ENCODE assay signal across 1 cellular context in the genomic region with DNA sequence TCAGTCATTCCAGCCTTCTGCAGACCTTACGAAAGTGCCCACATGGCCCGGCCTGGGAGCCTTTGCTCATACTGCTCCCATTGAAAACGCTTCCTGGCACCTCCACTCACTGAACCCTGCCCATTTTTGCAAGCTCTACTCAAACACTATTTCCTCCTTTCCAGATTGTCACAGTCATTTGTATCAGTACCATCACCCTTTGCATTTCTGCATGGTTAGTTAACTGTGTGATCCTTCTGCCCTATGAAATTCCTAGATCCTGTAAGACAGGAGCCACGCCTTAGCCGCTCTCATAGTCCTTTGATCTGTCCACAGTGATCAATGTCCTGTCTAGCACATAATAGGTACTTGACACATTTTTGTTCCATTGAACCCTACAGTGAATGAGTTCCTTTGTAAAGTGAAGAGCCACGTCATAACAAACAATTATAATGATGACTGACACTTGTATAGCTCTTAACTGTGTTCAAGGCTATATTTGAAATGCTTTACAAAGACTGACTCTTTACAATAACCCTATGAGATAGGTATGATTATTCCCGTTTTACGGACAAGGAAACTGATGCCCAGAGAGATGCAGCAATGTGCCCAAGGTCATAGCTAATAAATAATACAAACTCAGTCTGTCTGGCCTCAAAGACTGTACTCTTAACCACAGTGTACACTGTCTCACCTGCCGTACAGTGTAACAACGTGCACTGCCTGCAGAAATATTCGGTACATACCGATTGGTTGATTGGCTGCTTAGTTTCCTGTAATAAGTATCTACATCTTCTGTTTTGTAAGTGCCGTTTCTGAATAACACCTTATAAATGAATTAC.
TF ChIP-seq lines count a peak whose summit lies in the region.

No MANE protein-coding gene starts in this region.

TF ChIP-seq in HepG2, 621 proteins besides CTCF, POLR2A, EP300 and RAD21 (continued from another document and continues in another):
- TF ChIP-seq, protein P1, sequence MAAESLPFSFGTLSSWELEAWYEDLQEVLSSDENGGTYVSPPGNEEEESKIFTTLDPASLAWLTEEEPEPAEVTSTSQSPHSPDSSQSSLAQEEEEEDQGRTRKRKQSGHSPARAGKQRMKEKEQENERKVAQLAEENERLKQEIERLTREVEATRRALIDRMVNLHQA (CRISPR knock-in tag; IDR thresholded peaks at IDR 0.05) = no peak
- TF ChIP-seq HNF4G (IDR thresholded peaks at IDR 0.05; ENCODE audit: borderline replicate concordance, low read depth, low read length) = peak; percentile 76
- TF ChIP-seq HNF4G (CRISPR knock-in tag; IDR thresholded peaks at IDR 0.05; ENCODE audit: borderline replicate concordance, low read depth) = 0 out of 2 replicates have a peak, but pooled peaks have one; percentile 56
- no peak for TF ChIP-seq NONO (IDR thresholded peaks at IDR 0.05)
- TF ChIP-seq NONO (CRISPR knock-in tag; conservative IDR thresholded peaks at IDR 0.05) = peak; percentile 77
- TF ChIP-seq ZBTB20 (CRISPR knock-in tag; IDR thresholded peaks at IDR 0.05; ENCODE audit: borderline replicate concordance, low read depth) = peak; percentile 74; the same call in 1 of the 2 replicates
- TF ChIP-seq CREB1 (IDR thresholded peaks at IDR 0.05) = peak; percentile 93
- peak; percentile 94 for TF ChIP-seq CREB1 (CRISPR knock-in tag; IDR thresholded peaks at IDR 0.05)
- peak; percentile 94 for TF ChIP-seq SKI (IDR thresholded peaks at IDR 0.05; ENCODE audit: partially characterized antibody)
- TF ChIP-seq, protein P2, sequence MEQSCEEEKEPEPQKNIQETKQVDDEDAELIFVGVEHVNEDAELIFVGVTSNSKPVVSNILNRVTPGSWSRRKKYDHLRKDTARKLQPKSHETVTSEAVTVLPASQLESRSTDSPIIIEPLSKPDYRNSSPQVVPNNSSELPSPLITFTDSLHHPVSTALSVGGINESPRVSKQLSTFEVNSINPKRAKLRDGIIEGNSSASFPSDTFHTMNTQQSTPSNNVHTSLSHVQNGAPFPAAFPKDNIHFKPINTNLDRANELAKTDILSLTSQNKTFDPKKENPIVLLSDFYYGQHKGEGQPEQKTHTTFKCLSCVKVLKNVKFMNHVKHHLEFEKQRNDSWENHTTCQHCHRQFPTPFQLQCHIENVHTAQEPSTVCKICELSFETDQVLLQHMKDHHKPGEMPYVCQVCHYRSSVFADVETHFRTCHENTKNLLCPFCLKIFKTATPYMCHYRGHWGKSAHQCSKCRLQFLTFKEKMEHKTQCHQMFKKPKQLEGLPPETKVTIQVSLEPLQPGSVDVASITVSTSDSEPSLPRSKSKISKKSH (CRISPR knock-in tag; IDR thresholded peaks at IDR 0.05; ENCODE audit: borderline replicate concordance) = no peak
- TF ChIP-seq ZFX (CRISPR knock-in tag; IDR thresholded peaks at IDR 0.05; ENCODE audit: low read depth) = peak; percentile 23; the same call in 1 of the 2 replicates
- TF ChIP-seq MYPOP (CRISPR knock-in tag; IDR thresholded peaks at IDR 0.05) = 0 out of 2 replicates have a peak, but pooled peaks have one; percentile 16
- peak; percentile 67; the same call in 1 of the 2 replicates for TF ChIP-seq GATA4 (IDR thresholded peaks at IDR 0.05; ENCODE audit: borderline replicate concordance, low read depth)
- TF ChIP-seq ATF1 (CRISPR knock-in tag; IDR thresholded peaks at IDR 0.05) = peak; percentile 90
- peak; percentile 67; the same call in 1 of the 2 replicates for TF ChIP-seq ARNTL (CRISPR knock-in tag; IDR thresholded peaks at IDR 0.05)
- peak; percentile 22 for TF ChIP-seq XRCC5 (optimal IDR thresholded peaks at IDR 0.05; ENCODE audit: low read length)
- no peak for TF ChIP-seq DMTF1 (CRISPR knock-in tag; IDR thresholded peaks at IDR 0.05)
- TF ChIP-seq JUND (CRISPR knock-in tag; IDR thresholded peaks at IDR 0.05) = peak; percentile 68; the same call in 1 of the 2 replicates
- peak; percentile 70; the same call in 1 of the 2 replicates for TF ChIP-seq KDM4B (CRISPR knock-in tag; IDR thresholded peaks at IDR 0.05)
- TF ChIP-seq ZNF143 (CRISPR knock-in tag; IDR thresholded peaks at IDR 0.05) = peak; percentile 45; the same call in 1 of the 2 replicates
- peak; percentile 77 for TF ChIP-seq MAFF (IDR thresholded peaks at IDR 0.05; ENCODE audit: low read depth, low read length)
- TF ChIP-seq PHF5A (CRISPR knock-in tag; IDR thresholded peaks at IDR 0.05; ENCODE audit: low read depth, unreplicated experiment) = peak; percentile 90
- TF ChIP-seq ZNF451 (CRISPR knock-in tag; IDR thresholded peaks at IDR 0.05) = no peak
- TF ChIP-seq ZZZ3 (CRISPR knock-in tag; IDR thresholded peaks at IDR 0.05; ENCODE audit: borderline replicate concordance) = no peak
- TF ChIP-seq ZFAT (CRISPR knock-in tag; conservative IDR thresholded peaks at IDR 0.05) = no peak
- TF ChIP-seq, protein P3, sequence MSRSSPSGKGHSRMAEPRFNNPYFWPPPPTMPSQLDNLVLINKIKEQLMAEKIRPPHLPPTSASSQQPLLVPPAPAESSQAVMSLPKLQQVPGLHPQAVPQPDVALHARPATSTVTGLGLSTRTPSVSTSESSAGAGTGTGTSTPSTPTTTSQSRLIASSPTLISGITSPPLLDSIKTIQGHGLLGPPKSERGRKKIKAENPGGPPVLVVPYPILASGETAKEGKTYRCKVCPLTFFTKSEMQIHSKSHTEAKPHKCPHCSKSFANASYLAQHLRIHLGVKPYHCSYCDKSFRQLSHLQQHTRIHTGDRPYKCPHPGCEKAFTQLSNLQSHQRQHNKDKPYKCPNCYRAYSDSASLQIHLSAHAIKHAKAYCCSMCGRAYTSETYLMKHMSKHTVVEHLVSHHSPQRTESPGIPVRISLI (CRISPR knock-in tag; IDR thresholded peaks at IDR 0.05; ENCODE audit: borderline replicate concordance) = peak; percentile 70; the same call in 1 of the 2 replicates
- TF ChIP-seq, protein P4, sequence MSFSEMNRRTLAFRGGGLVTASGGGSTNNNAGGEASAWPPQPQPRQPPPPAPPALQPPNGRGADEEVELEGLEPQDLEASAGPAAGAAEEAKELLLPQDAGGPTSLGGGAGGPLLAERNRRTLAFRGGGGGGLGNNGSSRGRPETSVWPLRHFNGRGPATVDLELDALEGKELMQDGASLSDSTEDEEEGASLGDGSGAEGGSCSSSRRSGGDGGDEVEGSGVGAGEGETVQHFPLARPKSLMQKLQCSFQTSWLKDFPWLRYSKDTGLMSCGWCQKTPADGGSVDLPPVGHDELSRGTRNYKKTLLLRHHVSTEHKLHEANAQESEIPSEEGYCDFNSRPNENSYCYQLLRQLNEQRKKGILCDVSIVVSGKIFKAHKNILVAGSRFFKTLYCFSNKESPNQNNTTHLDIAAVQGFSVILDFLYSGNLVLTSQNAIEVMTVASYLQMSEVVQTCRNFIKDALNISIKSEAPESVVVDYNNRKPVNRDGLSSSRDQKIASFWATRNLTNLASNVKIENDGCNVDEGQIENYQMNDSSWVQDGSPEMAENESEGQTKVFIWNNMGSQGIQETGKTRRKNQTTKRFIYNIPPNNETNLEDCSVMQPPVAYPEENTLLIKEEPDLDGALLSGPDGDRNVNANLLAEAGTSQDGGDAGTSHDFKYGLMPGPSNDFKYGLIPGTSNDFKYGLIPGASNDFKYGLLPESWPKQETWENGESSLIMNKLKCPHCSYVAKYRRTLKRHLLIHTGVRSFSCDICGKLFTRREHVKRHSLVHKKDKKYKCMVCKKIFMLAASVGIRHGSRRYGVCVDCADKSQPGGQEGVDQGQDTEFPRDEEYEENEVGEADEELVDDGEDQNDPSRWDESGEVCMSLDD (CRISPR knock-in tag; IDR thresholded peaks at IDR 0.05; ENCODE audit: borderline replicate concordance) = no peak
- TF ChIP-seq, protein P5, sequence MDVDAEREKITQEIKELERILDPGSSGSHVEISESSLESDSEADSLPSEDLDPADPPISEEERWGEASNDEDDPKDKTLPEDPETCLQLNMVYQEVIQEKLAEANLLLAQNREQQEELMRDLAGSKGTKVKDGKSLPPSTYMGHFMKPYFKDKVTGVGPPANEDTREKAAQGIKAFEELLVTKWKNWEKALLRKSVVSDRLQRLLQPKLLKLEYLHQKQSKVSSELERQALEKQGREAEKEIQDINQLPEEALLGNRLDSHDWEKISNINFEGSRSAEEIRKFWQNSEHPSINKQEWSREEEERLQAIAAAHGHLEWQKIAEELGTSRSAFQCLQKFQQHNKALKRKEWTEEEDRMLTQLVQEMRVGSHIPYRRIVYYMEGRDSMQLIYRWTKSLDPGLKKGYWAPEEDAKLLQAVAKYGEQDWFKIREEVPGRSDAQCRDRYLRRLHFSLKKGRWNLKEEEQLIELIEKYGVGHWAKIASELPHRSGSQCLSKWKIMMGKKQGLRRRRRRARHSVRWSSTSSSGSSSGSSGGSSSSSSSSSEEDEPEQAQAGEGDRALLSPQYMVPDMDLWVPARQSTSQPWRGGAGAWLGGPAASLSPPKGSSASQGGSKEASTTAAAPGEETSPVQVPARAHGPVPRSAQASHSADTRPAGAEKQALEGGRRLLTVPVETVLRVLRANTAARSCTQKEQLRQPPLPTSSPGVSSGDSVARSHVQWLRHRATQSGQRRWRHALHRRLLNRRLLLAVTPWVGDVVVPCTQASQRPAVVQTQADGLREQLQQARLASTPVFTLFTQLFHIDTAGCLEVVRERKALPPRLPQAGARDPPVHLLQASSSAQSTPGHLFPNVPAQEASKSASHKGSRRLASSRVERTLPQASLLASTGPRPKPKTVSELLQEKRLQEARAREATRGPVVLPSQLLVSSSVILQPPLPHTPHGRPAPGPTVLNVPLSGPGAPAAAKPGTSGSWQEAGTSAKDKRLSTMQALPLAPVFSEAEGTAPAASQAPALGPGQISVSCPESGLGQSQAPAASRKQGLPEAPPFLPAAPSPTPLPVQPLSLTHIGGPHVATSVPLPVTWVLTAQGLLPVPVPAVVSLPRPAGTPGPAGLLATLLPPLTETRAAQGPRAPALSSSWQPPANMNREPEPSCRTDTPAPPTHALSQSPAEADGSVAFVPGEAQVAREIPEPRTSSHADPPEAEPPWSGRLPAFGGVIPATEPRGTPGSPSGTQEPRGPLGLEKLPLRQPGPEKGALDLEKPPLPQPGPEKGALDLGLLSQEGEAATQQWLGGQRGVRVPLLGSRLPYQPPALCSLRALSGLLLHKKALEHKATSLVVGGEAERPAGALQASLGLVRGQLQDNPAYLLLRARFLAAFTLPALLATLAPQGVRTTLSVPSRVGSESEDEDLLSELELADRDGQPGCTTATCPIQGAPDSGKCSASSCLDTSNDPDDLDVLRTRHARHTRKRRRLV (CRISPR knock-in tag; IDR thresholded peaks at IDR 0.05) = no peak
- TF ChIP-seq ZNF775 (CRISPR knock-in tag; IDR thresholded peaks at IDR 0.05; ENCODE audit: borderline replicate concordance) = 0 out of 2 replicates have a peak, but pooled peaks have one; percentile 75
- TF ChIP-seq EHMT2 (IDR thresholded peaks at IDR 0.05; ENCODE audit: borderline replicate concordance, low read depth, low read length) = peak; percentile 46; the same call in 1 of the 2 replicates
- TF ChIP-seq HOXA3 (CRISPR knock-in tag; IDR thresholded peaks at IDR 0.05) = peak; percentile 79; the same call in 1 of the 2 replicates
- TF ChIP-seq, protein P6, sequence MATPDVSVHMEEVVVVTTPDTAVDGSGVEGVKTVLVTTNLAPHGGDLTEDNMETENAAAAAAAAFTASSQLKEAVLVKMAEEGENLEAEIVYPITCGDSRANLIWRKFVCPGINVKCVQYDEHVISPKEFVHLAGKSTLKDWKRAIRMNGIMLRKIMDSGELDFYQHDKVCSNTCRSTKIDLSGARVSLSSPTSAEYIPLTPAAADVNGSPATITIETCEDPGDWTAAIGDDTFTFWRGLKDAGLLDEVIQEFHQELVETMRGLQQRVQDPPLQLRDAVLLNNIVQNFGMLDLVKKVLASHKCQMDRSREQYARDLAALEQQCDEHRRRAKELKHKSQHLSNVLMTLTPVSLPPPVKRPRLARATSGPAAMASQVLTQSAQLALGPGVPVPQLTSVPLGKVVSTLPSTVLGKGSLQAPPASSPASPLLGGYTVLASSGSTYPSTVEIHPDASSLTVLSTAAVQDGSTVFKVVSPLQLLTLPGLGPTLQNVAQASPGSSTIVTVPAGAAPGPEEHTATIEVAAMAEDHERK (CRISPR knock-in tag; IDR thresholded peaks at IDR 0.05; ENCODE audit: low read depth) = 0 out of 2 replicates have a peak, but pooled peaks have one; percentile 31
- TF ChIP-seq KDM6A (CRISPR knock-in tag; IDR thresholded peaks at IDR 0.05; ENCODE audit: low read depth) = peak; percentile 32; the same call in 1 of the 2 replicates
- TF ChIP-seq, protein P7, sequence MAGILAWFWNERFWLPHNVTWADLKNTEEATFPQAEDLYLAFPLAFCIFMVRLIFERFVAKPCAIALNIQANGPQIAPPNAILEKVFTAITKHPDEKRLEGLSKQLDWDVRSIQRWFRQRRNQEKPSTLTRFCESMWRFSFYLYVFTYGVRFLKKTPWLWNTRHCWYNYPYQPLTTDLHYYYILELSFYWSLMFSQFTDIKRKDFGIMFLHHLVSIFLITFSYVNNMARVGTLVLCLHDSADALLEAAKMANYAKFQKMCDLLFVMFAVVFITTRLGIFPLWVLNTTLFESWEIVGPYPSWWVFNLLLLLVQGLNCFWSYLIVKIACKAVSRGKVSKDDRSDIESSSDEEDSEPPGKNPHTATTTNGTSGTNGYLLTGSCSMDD (CRISPR knock-in tag; IDR thresholded peaks at IDR 0.05) = no peak
